ENCODE assay signal across 8 cellular contexts in the genomic region with DNA sequence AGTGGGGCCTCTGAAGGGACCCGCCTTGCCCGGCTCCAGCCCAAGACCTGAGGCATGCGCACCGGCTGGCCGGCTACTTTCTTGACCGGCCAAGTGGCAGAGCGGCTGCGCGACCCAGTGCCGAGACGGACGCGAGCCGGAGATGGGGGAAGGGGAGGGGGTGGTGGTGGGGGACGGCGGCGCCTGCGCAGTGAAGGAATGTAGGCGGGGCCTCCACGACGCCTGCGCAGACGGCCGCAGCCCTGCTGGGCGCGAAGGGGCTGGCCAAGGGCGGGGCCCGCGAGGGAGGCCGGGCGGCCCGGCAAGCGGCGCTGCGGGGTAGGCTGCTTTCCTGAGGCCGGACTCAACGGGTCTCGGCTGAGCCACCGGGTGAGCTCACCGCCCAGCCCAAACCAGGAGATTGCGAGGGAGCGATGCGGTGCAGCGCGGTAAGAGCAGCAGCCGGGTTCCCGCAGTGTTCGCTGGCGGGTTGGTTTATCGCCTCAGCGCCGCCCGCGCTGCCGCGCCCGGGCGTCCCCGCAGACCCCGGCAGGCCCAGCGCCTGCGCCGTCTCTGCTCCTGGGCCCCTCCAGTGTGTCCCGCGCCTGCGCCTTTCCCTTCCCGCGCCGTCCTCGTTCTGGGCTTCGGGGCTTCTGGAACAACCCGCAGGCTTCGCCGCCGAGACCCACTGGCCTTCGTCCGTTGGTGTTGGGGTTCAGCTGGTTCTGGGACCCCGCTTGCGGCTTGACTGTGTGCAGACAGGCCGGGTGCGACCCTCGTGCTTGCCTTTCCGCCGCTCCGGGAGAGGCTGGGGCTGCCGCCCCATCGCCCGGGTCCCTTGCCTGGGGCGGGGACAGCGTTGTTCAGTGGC.
DNase-seq lines count a peak whose midpoint lies in the region; ATAC-seq lines count a peak whose summit lies in the region.

SPECC1L (plus strand) TSS at position 276 of the 850 bp plus-strand sequence. CDS start 31,401 bp downstream, outside the sequence.

- no peaks in the 10 kb centered on the region for H3K36me3 Mint-ChIP-seq in memory B cell

- no peaks in the 10 kb centered on the region for H3K9me3 Mint-ChIP-seq in memory B cell

- ATAC-seq in GM19468 (IDR thresholded peaks at IDR 0.05; ENCODE audit: extremely low read depth, unreplicated experiment) (peak; percentile 86), memory B cell (ENCODE audit: low read depth) (peak; percentile 88)

- H3K27ac Mint-ChIP-seq in memory B cell: peak within 1 kb of the TSS; percentile 84

- peak within 1 kb of the TSS; percentile 88 for H3K4me3 Mint-ChIP-seq in memory B cell

- H3K27me3 Mint-ChIP-seq in memory B cell: no peaks in the 10 kb centered on the region

- peaks cover 24% of the 10 kb centered on the region for H3K4me1 Mint-ChIP-seq in memory B cell

- DNase-seq in CMK (ENCODE audit: low read depth): peak; percentile 86
- DNase-seq in HS-27A (ENCODE audit: low read depth): peak; percentile 67
- peak; percentile 86 for DNase-seq in NK-92 treated with Interleukin-12 subunit alpha and Interleukin-12 subunit beta, amount 100 ng/mL, for 24 hours (lab: John Stamatoyannopoulos, UW)
- peak; percentile 97 for DNase-seq in activated CD8-positive, alpha-beta memory T cell treated with anti-CD3 and anti-CD28 coated beads for 24 hours
- peak; percentile 84 for DNase-seq in effector CD8-positive, alpha-beta T cell (lab: John Stamatoyannopoulos, UW)
- peak; percentile 95 to 96 for DNase-seq in memory B cell (ENCODE audit: low spot score in 2 of 2)
- peak; percentile 83 for DNase-seq in stimulated activated CD8-positive, alpha-beta memory T cell treated with anti-CD3 and anti-CD28 coated beads, Interleukin-12 subunit alpha, Interleukin-12 subunit beta, amount 100 ng/mL, for 1 hour (ENCODE audit: low read depth)

Comparison
In these comparisons a context has a peak if more than half of its experiments do, and no peak if none do; other contexts are left out.
1. Peak in every context shown above with its lines: DNase-seq and ATAC-seq.